7 cellular contexts compared by ENCODE assay signal in the genomic region with DNA sequence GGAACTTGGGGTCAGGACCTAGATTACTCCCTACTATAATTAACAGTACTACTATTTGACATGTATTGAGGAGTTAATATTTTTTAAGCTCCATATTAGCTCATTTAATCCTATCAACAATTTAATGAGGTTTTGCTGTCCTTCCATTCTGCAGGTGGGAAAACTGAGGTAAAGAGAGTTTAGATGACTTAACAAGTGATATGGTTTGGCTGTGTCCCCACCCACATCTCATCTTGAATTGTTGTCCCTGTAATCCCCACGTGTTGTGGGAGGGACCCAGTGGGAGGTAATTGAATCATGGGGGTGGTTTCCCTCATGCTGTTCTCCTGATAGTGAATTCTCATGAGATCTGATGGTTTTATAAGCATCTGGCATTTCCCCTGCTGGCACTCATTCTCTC. TPM values are rescaled to one million over a fixed set of nuclear protein-coding genes. Genes with fewer than 3 reads are reported as not detected.
DNase-seq lines count a peak whose midpoint lies in the region; TF ChIP-seq lines count a peak whose summit lies in the region.
"Not testable (repeated sequence)": the region's sequence is repeated elsewhere in the genome, so short reads cannot be mapped to it uniquely, and the experiment has no call there.

No MANE protein-coding gene starts in this region.

- not testable (repeated sequence) for H3K27me3 Mint-ChIP-seq in activated CD4-positive, alpha-beta T cell treated with anti-CD3 and anti-CD28 coated beads, Interleukin-2, amount 10 ng/mL, durations not matched to agents 24 days and 14 days
- H3K27me3 Mint-ChIP-seq in activated T-helper 2 cell treated with anti-CD3 and anti-CD28 coated beads, Interferon-gamma antibody, Interleukin-2, Interleukin-4, amounts not matched to agents 10 μg/mL and 5 μg/mL and 100 μg/mL, durations not matched to agents 14 hours and 24 hours and 36 hours (ENCODE audit: low read depth) = peaks cover 11% of the 10 kb centered on the region
- H3K27me3 Mint-ChIP-seq in brain = peaks cover 35% of the 10 kb centered on the region
- peaks cover 28% of the 10 kb centered on the region for H3K27me3 Mint-ChIP-seq in nephron (ENCODE audit: low read depth)

- DNase-seq in DMS 273 (lab: John Stamatoyannopoulos, UW; ENCODE audit: unreplicated experiment) (peak; percentile 13), SK-N-DZ (ENCODE audit: low spot score) (peak; percentile 12)
- not testable (repeated sequence) for DNase-seq in activated CD4-positive, alpha-beta T cell treated with anti-CD3 and anti-CD28 coated beads, Interleukin-2, amount 10 ng/mL, durations not matched to agents 24 days and 14 days; activated T-helper 2 cell treated with anti-CD3 and anti-CD28 coated beads, Interferon-gamma antibody, Interleukin-2, Interleukin-4, amounts not matched to agents 10 μg/mL and 5 μg/mL and 100 μg/mL, durations not matched to agents 14 hours and 24 hours and 36 hours (ENCODE audit: low spot score)
- DNase-seq in stimulated activated CD8-positive, alpha-beta memory T cell treated with anti-CD3 and anti-CD28 coated beads, Interleukin-4, amount 100 ng/mL, for 48 hours = peak; percentile 33

- intact Hi-C loops in activated CD4-positive, alpha-beta T cell treated with anti-CD3 and anti-CD28 coated beads, Interleukin-2, amount 10 ng/mL, durations not matched to agents 24 days and 14 days (cut with micrococcal nuclease) = not testable (repeated sequence)
- intact Hi-C loops in activated T-helper 2 cell treated with anti-CD3 and anti-CD28 coated beads, Interferon-gamma antibody, Interleukin-2, Interleukin-4, amounts not matched to agents 10 μg/mL and 5 μg/mL and 100 μg/mL, durations not matched to agents 14 hours and 24 hours and 36 hours (cut with micrococcal nuclease) = loop anchor here (1.0 kb wide), 1 partner anchor 19 kb away; no protein-coding TSS in a partner anchor

- not testable (repeated sequence) for H3K27ac Mint-ChIP-seq in activated CD4-positive, alpha-beta T cell treated with anti-CD3 and anti-CD28 coated beads, Interleukin-2, amount 10 ng/mL, durations not matched to agents 24 days and 14 days; activated T-helper 2 cell treated with anti-CD3 and anti-CD28 coated beads, Interferon-gamma antibody, Interleukin-2, Interleukin-4, amounts not matched to agents 10 μg/mL and 5 μg/mL and 100 μg/mL, durations not matched to agents 14 hours and 24 hours and 36 hours; brain; nephron

- not testable (repeated sequence) for TF ChIP-seq CTCF in brain (conservative IDR thresholded peaks at IDR 0.05); nephron (IDR thresholded peaks at IDR 0.05; ENCODE audit: unreplicated experiment in 3 of 3)

- peaks cover 31% of the 10 kb centered on the region for H3K4me1 Mint-ChIP-seq in activated CD4-positive, alpha-beta T cell treated with anti-CD3 and anti-CD28 coated beads, Interleukin-2, amount 10 ng/mL, durations not matched to agents 24 days and 14 days
- H3K4me1 Mint-ChIP-seq in activated T-helper 2 cell treated with anti-CD3 and anti-CD28 coated beads, Interferon-gamma antibody, Interleukin-2, Interleukin-4, amounts not matched to agents 10 μg/mL and 5 μg/mL and 100 μg/mL, durations not matched to agents 14 hours and 24 hours and 36 hours (ENCODE audit: low read depth) = peaks cover 39% of the 10 kb centered on the region
- H3K4me1 Mint-ChIP-seq in brain (peaks cover 26% of the 10 kb centered on the region), nephron (peaks cover 23% of the 10 kb centered on the region)

- H3K36me3 Mint-ChIP-seq in activated CD4-positive, alpha-beta T cell treated with anti-CD3 and anti-CD28 coated beads, Interleukin-2, amount 10 ng/mL, durations not matched to agents 24 days and 14 days (ENCODE audit: low read depth) = peaks cover 17% of the 10 kb centered on the region
- peaks cover 21% of the 10 kb centered on the region for H3K36me3 Mint-ChIP-seq in activated T-helper 2 cell treated with anti-CD3 and anti-CD28 coated beads, Interferon-gamma antibody, Interleukin-2, Interleukin-4, amounts not matched to agents 10 μg/mL and 5 μg/mL and 100 μg/mL, durations not matched to agents 14 hours and 24 hours and 36 hours (ENCODE audit: low read depth)
- H3K36me3 Mint-ChIP-seq in brain; nephron (ENCODE audit: low read depth): not testable (repeated sequence)

- H3K9me3 Mint-ChIP-seq in activated CD4-positive, alpha-beta T cell treated with anti-CD3 and anti-CD28 coated beads, Interleukin-2, amount 10 ng/mL, durations not matched to agents 24 days and 14 days = peaks cover 11% of the 10 kb centered on the region
- H3K9me3 Mint-ChIP-seq in activated T-helper 2 cell treated with anti-CD3 and anti-CD28 coated beads, Interferon-gamma antibody, Interleukin-2, Interleukin-4, amounts not matched to agents 10 μg/mL and 5 μg/mL and 100 μg/mL, durations not matched to agents 14 hours and 24 hours and 36 hours = peaks cover 12% of the 10 kb centered on the region
- not testable (repeated sequence) for H3K9me3 Mint-ChIP-seq in brain, nephron

- H3K4me3 Mint-ChIP-seq in activated CD4-positive, alpha-beta T cell treated with anti-CD3 and anti-CD28 coated beads, Interleukin-2, amount 10 ng/mL, durations not matched to agents 24 days and 14 days = peak overlapping the region; percentile 33
- peak overlapping the region; percentile 19 for H3K4me3 Mint-ChIP-seq in activated T-helper 2 cell treated with anti-CD3 and anti-CD28 coated beads, Interferon-gamma antibody, Interleukin-2, Interleukin-4, amounts not matched to agents 10 μg/mL and 5 μg/mL and 100 μg/mL, durations not matched to agents 14 hours and 24 hours and 36 hours (ENCODE audit: low read depth)
- H3K4me3 Mint-ChIP-seq in brain = peak overlapping the region in 3 of 5 experiments; percentile 21 to 76 (median 55)
- peak overlapping the region; percentile 48 to 67 (median 65) for H3K4me3 Mint-ChIP-seq in nephron

RNA-seq across cellular contexts. Expression of a gene that starts 2.6 kb away (rescaled TPM):
- 6.8 and 8.8 TPM in 2 replicates for polyA plus RNA-seq in SK-N-DZ (2014; cell fraction: cytosol; rRNA removed)
- polyA plus RNA-seq in SK-N-DZ (2014; cell fraction: nucleus; rRNA removed) = 10.6 and 13.0 TPM in 2 replicates
- total RNA-seq in activated CD4-positive, alpha-beta T cell treated with anti-CD3 and anti-CD28 coated beads, Interleukin-2, amount 10 ng/mL, durations not matched to agents 24 days and 14 days = 40.9 and 42.2 TPM in 2 replicates
- 40.2 and 40.8 TPM in 2 replicates for total RNA-seq in activated T-helper 2 cell treated with anti-CD3 and anti-CD28 coated beads, Interferon-gamma antibody, Interleukin-2, Interleukin-4, amounts not matched to agents 10 μg/mL and 5 μg/mL and 100 μg/mL, durations not matched to agents 14 hours and 24 hours and 36 hours
- polyA plus RNA-seq in brain (ENCODE audit: insufficient read depth, low read depth, low replicate concordance) = 7.4 TPM
